In the genomic region with DNA sequence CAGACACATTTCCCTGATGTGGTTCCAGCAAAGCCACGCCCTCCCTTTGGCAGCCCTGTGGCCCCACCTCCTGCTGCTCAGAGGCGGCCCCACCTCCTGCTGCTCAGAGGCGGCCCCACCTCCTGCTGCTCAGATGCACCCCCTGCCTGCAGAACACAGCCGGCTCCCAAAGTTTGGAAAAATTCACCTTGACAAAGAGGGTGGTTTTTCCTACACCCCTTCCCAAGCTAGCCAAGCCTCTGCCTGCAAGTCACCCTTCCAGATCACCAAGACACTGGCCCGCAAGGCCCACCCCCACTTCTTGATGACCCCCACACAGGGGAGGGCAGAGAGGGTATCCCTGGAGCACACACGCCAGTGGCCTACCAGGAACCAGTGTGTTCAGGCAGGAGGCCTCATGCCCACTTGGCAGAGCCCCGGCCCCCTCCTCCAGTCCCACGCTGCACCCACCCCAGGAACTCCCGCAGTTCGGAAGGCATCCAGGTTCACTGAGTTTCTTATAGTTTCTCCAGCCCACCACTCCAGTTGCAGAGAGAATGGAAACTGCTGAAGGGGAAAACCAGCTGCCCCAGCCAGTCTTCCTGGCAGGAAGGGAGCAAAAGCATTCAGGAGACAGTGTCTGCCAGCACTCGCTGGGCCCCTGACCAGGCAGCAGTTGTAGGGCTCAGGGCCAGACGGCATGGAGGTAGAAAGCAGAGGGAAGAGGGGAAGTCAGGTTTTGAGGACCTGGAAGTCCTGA, we compare ENCODE assay signal across 1 cellular context.
A peak's percentile ranks its signal among the peaks of the same experiment; 100 is the strongest.
TF ChIP-seq lines count a peak whose summit lies in the region.

No MANE protein-coding gene starts in this region.

TF ChIP-seq in H1, 55 proteins besides CTCF, POLR2A, EP300 and RAD21:
- TF ChIP-seq POU5F1 (IDR thresholded peaks at IDR 0.05; ENCODE audit: low read depth, low read length), result no peak
- peak; percentile 56 for TF ChIP-seq POLR2AphosphoS5 (IDR thresholded peaks at IDR 0.05; ENCODE audit: low read depth, low read length)
- peak; percentile 36 for TF ChIP-seq TAF7 (optimal IDR thresholded peaks at IDR 0.05; ENCODE audit: borderline replicate concordance, low read depth, low read length)
- TF ChIP-seq MAFK (IDR thresholded peaks at IDR 0.05; ENCODE audit: low read depth, low read length), result no peak
- TF ChIP-seq RBBP5 (IDR thresholded peaks at IDR 0.05; ENCODE audit: borderline replicate concordance, low read depth, low read length), result no peak
- TF ChIP-seq SRF (IDR thresholded peaks at IDR 0.05; ENCODE audit: low read depth, low read length), result no peak
- TF ChIP-seq SIX5 (IDR thresholded peaks at IDR 0.05; ENCODE audit: low read depth, low read length), result no peak
- TF ChIP-seq, protein P1, sequence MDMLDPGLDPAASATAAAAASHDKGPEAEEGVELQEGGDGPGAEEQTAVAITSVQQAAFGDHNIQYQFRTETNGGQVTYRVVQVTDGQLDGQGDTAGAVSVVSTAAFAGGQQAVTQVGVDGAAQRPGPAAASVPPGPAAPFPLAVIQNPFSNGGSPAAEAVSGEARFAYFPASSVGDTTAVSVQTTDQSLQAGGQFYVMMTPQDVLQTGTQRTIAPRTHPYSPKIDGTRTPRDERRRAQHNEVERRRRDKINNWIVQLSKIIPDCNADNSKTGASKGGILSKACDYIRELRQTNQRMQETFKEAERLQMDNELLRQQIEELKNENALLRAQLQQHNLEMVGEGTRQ (IDR thresholded peaks at IDR 0.05; ENCODE audit: low read length), result no peak
- TF ChIP-seq BACH1 (IDR thresholded peaks at IDR 0.05; ENCODE audit: low read length), result no peak
